Comparison of ENCODE assay signal across 24 cellular contexts in the genomic region with DNA sequence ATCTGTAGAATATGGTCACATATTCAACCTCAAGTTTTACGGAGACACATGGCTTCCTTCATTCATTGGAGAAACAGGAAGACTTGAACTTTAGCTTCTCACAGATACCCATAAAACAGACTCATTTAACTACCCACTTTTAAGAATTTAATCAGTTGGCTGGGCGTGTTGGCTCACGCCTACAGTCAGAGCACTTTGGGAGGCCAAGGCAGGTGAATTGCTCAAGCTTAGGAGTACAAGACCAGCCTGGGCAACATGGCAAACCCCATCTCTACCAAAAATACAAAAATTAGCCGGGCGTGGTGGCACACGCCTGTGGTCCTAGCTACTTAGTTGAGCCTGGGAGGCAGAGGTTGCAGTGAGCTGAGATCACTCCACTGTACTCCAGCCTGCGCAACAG.
"Had no signal": no experiment of that assay in that cellular context is flagged by ENCODE, and none has a peak within 500 bp of the region (broad histone marks: within the 10 kb centered on the region; RNA-seq: fewer than 3 reads in every experiment).

No MANE protein-coding gene starts in this region.

- H3K4me1 ChIP-seq: body of pancreas, right lobe of liver, thyroid gland, upper lobe of left lung, vagina had no signal

- H3K27me3 ChIP-seq: adrenal gland, body of pancreas, esophagus squamous epithelium, neutrophil, right lobe of liver, thyroid gland, upper lobe of left lung, vagina had no signal

- ATAC-seq: activated CD4-positive, CD25-positive, alpha-beta regulatory T cell treated with anti-CD3 and anti-CD28 coated beads, Interleukin-2, amount 50 U/mL, for 24 hours; body of pancreas; left ventricle myocardium superior; right lobe of liver had no signal

- FAIRE-seq: frontal cortex, islet of Langerhans had no signal

- H3K27ac ChIP-seq: adrenal gland, body of pancreas, esophagus squamous epithelium, neutrophil, right lobe of liver, thyroid gland, upper lobe of left lung, vagina had no signal

- DNase-seq: activated CD4-positive, alpha-beta memory T cell treated with anti-CD3 and anti-CD28 coated beads for 36 hours; activated CD4-positive, alpha-beta T cell treated with anti-CD3 and anti-CD28 coated beads for 48 hours; activated CD8-positive, alpha-beta memory T cell treated with anti-CD3 and anti-CD28 coated beads, Interleukin-2, amount 50 U/mL, for 48 hours; activated gamma-delta T cell treated with Interleukin-2 at 50 U/mL for 16 hours; activated naive CD8-positive, alpha-beta T cell treated with anti-CD3 and anti-CD28 coated beads for 36 hours; activated T-cell treated with anti-CD3 and anti-CD28 coated beads, Interleukin-2, amount 50 U/mL, for 24 hours; adrenal gland; aorta; body of pancreas; cortex of kidney; esophagus squamous epithelium; left ventricle myocardium superior; naive B cell; nephron progenitor cell; right lobe of liver; stimulated activated CD4-positive, alpha-beta T cell treated with anti-CD3 and anti-CD28 coated beads, Interleukin-2, amount 100 ng/mL, for 48 hours; substantia nigra; thyroid gland; upper lobe of left lung had no signal

- H3K36me3 ChIP-seq: adrenal gland, esophagus squamous epithelium, right lobe of liver, thyroid gland, vagina had no signal

- H3K9me3 ChIP-seq: adrenal gland, body of pancreas, esophagus squamous epithelium, neutrophil, right lobe of liver, thyroid gland, upper lobe of left lung, vagina had no signal

- H3K4me3 ChIP-seq: adrenal gland, body of pancreas, esophagus squamous epithelium, right lobe of liver, thyroid gland, upper lobe of left lung, vagina had no signal
